ENCODE assay signal across 18 cellular contexts in the genomic region with DNA sequence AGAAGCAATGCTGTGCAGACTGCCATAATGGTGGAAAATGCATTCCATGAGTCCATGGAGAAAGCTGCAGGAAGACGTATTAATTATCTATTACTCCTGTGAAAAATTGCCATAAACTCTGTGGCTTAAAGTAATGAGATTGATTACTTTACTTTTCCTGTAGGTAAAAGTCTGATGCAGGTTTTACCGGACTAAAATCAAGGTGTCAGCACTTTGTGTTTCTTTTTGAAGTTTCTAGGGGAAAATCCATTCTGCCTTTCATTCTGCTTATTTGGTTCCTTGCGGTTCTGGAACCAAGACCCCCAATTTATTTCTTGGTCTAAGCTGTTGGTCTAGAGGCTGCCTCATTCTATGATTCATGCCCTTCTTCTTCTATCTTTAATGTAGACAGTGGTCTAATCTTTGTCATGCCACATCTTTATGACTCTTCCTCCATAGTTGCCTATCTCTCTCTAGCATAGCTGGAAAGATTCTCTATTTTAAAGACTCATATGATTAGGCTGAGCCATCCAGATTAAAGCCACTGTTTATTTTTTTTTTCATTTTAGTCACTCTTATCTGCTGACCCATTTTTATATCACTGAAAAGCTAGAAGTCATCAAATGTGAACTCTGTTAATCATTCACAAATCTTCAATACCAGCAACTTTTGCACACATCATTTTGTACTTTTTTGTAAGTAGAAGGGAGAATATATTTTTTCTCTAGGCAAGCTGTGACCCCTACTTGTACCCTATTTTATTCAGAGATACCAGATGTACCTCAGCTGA.
DNase-seq lines count a peak whose midpoint lies in the region; ATAC-seq and TF ChIP-seq lines count a peak whose summit lies in the region.
"Had no signal": no experiment of that assay in that cellular context is flagged by ENCODE, and none has a peak within 500 bp of the region (broad histone marks: within the 10 kb centered on the region; RNA-seq: fewer than 3 reads in every experiment).

No MANE protein-coding gene starts in this region.

- WGBS in IMR-90 (ENCODE audit: extremely low coverage in 2 of 2, insufficient read length in 1 of 2), 2 experiments = no CpG with 5 or more reads among the region's 3 CpGs
- 56% methylated on average over 3 of the region's 3 CpGs for WGBS in liver

- no peaks in the 10 kb centered on the region for H3K36me3 ChIP-seq in IMR-90 (ENCODE audit: control insufficient read depth, insufficient read depth, low read length)
- no peaks in the 10 kb centered on the region for H3K36me3 ChIP-seq in liver (ENCODE audit: control insufficient read depth in 4 of 4, insufficient read depth in 3 of 4, low read depth in 1 of 4, low read length in 3 of 4)
- H3K36me3 ChIP-seq: BLaER1 treated with 17β-estradiol and CSF1 and Interleukin-3, amounts not matched to agents 10 nM and 100 nM had no signal

- no peak overlapping the region for H2AK5ac ChIP-seq in IMR-90 (ENCODE audit: low read depth, low read length)

- H4K20me1 ChIP-seq in IMR-90 (ENCODE audit: insufficient read depth, low read length) = no peaks in the 10 kb centered on the region
- H4K20me1 ChIP-seq: BLaER1 treated with 17β-estradiol and CSF1 and Interleukin-3, amounts not matched to agents 10 nM and 100 nM had no signal

- peaks cover 11% of the 10 kb centered on the region for H3K9me3 Mint-ChIP-seq in mesothelial cell of epicardium

- H3K4me3 ChIP-seq in IMR-90 (ENCODE audit: insufficient read depth, low read depth, low read length) = no peak overlapping the region
- no peak overlapping the region for H3K4me3 ChIP-seq in liver (ENCODE audit: low read depth in 1 of 3, low read length in 3 of 3)
- H3K4me3 ChIP-seq: A549; BLaER1 treated with 17β-estradiol and CSF1 and Interleukin-3, amounts not matched to agents 10 nM and 100 nM had no signal

- no peak overlapping the region for H3K27ac Mint-ChIP-seq in mesothelial cell of epicardium
- H3K27ac Mint-ChIP-seq: B cell; CD4-positive, alpha-beta T cell; CD8-positive, alpha-beta T cell had no signal

- TF ChIP-seq POLR2A in IMR-90 (IDR thresholded peaks at IDR 0.05; ENCODE audit: low read depth, low read length) = no peak

- intact Hi-C loops in IMR-90 (cut with micrococcal nuclease) = no loop called here

- no TSS peak for BruUV-seq in IMR-90 (replicated peaks; lab: Mats Ljungman, UMichigan)

- no peak overlapping the region for H2AFZ ChIP-seq in IMR-90 (replicated peaks; ENCODE audit: low read length, poor library complexity)

- POLR2A ChIA-PET in IMR-90 (lab: Charles Lee; ENCODE audit: unreplicated experiment) = interaction anchor here (0.5 kb wide), 1 partner anchor 1500 kb away, joined by 3 read pairs; no protein-coding TSS in a partner anchor

- H2BK20ac ChIP-seq in IMR-90 (ENCODE audit: low read depth, low read length) = no peak overlapping the region

- no peak overlapping the region for H3K4ac ChIP-seq in IMR-90 (ENCODE audit: low read depth, low read length)

- no peak overlapping the region for H3K4me3 Mint-ChIP-seq in mesothelial cell of epicardium
- H3K4me3 Mint-ChIP-seq: B cell; CD4-positive, alpha-beta T cell; CD8-positive, alpha-beta T cell had no signal

- H3K4me1 ChIP-seq in IMR-90 (ENCODE audit: control insufficient read depth, insufficient read depth, low read length) (no peaks in the 10 kb centered on the region), liver (ENCODE audit: control insufficient read depth in 4 of 4, insufficient read depth in 4 of 4, low read length in 3 of 4) (peaks cover 0 to 22% (median 18%) of the 10 kb centered on the region in 4 donors)
- H3K4me1 ChIP-seq: A549, Caco-2 had no signal

- H3K9me1 ChIP-seq in IMR-90 (ENCODE audit: insufficient read depth, low read length) = no peaks in the 10 kb centered on the region

- no peak overlapping the region for H4K5ac ChIP-seq in IMR-90 (ENCODE audit: low read depth, low read length)

- H3K27me3 Mint-ChIP-seq in mesothelial cell of epicardium (ENCODE audit: low read depth) = no peaks in the 10 kb centered on the region
- H3K27me3 Mint-ChIP-seq: B cell; CD4-positive, alpha-beta T cell had no signal

- no peak overlapping the region for H3K14ac ChIP-seq in IMR-90 (replicated peaks; ENCODE audit: low read depth, low read length)

- no peaks in the 10 kb centered on the region for H3K36me3 Mint-ChIP-seq in mesothelial cell of epicardium
- H3K36me3 Mint-ChIP-seq: CD8-positive, alpha-beta T cell had no signal

- TF ChIP-seq RAD21 in IMR-90 (IDR thresholded peaks at IDR 0.05; ENCODE audit: low read length) = no peak
- peak in 1 of 2 donors; percentile 17 for TF ChIP-seq RAD21 in liver (IDR thresholded peaks at IDR 0.05)

- no peak overlapping the region for H3K9ac ChIP-seq in IMR-90 (ENCODE audit: low read depth, low read length)
- no peak overlapping the region for H3K9ac ChIP-seq in liver (ENCODE audit: low read depth in 1 of 2, low read length in 2 of 2)
- H3K9ac ChIP-seq: BLaER1 treated with 17β-estradiol and CSF1 and Interleukin-3, amounts not matched to agents 10 nM and 100 nM had no signal

- H2BK5ac ChIP-seq in IMR-90 (ENCODE audit: low read depth, low read length, poor library complexity, severe bottlenecking) = no peak overlapping the region

- DNase-seq in IMR-90 (no peak), left lobe of liver (ENCODE audit: low spot score) (no peak), NCI-H1436 (lab: John Stamatoyannopoulos, UW) (no peak), mesothelial cell of epicardium (ENCODE audit: low spot score in 2 of 2, unreplicated experiment in 2 of 2) (no peak)
- DNase-seq: AML-193; Caco-2; Calu3; CD4-positive, alpha-beta T cell; CD8-positive, alpha-beta T cell; DMS79 treated with DMSO at 0.1 percent for 48 hours; GF-D8 had no signal

- H3K56ac ChIP-seq in IMR-90 (ENCODE audit: extremely low read depth, insufficient read depth, low read length) = no peak overlapping the region

- H2AK9ac ChIP-seq in IMR-90 (replicated peaks; ENCODE audit: low read depth, low read length, poor library complexity) = no peak overlapping the region

- no peak overlapping the region for H4K8ac ChIP-seq in IMR-90 (ENCODE audit: low read depth in 2 of 2, low read length in 2 of 2)

- H2BK15ac ChIP-seq in IMR-90 (ENCODE audit: low read depth, low read length) = no peak overlapping the region

- no peak for ATAC-seq in IMR-90 (ENCODE audit: low read depth)
- peak; percentile 75 for ATAC-seq in left lobe of liver
- ATAC-seq in HG03175 (IDR thresholded peaks at IDR 0.05; ENCODE audit: unreplicated experiment) = no peak
- ATAC-seq: A549; CD8-positive, alpha-beta T cell had no signal

- H3K79me1 ChIP-seq in IMR-90 (ENCODE audit: low read depth in 1 of 2, low read length in 2 of 2) = no peaks in the 10 kb centered on the region

- no peaks in the 10 kb centered on the region for H3K4me1 Mint-ChIP-seq in mesothelial cell of epicardium
- H3K4me1 Mint-ChIP-seq: B cell had no signal

- in situ Hi-C loops in IMR-90 (cut with MboI; ENCODE audit: low sequenced_read_pairs) = no loop called here

- H3K27ac ChIP-seq in IMR-90 (ENCODE audit: insufficient read depth, low read length) (no peak overlapping the region), liver (ENCODE audit: low read depth in 1 of 2, low read length in 2 of 2) (no peak overlapping the region)
- H3K27ac ChIP-seq: 22Rv1; A549; BLaER1 treated with 17β-estradiol and CSF1 and Interleukin-3, amounts not matched to agents 10 nM and 100 nM; C4-2B had no signal

- H2BK120ac ChIP-seq in IMR-90 (ENCODE audit: low read depth, low read length) = no peak overlapping the region

- dilution Hi-C loops in IMR-90 (cut with HindIII; ENCODE audit: low sequenced_read_pairs, unreplicated experiment) = no loop called here

- no peak overlapping the region for H3K4me2 ChIP-seq in IMR-90 (ENCODE audit: low read depth, low read length)
- H3K4me2 ChIP-seq: A549; BLaER1 treated with 17β-estradiol and CSF1 and Interleukin-3, amounts not matched to agents 10 nM and 100 nM had no signal

- H3K18ac ChIP-seq in IMR-90 (ENCODE audit: low read depth, low read length) = no peak overlapping the region

- no peak overlapping the region for H4K91ac ChIP-seq in IMR-90 (ENCODE audit: insufficient read depth, low read depth, low read length)

- H3K27me3 ChIP-seq in IMR-90 (ENCODE audit: control insufficient read depth, insufficient read depth, low read length) (no peaks in the 10 kb centered on the region), liver (ENCODE audit: control insufficient read depth in 4 of 4, insufficient read depth in 4 of 4, low read length in 3 of 4) (no peaks in the 10 kb centered on the region)
- H3K27me3 ChIP-seq: BLaER1 treated with 17β-estradiol and CSF1 and Interleukin-3, amounts not matched to agents 10 nM and 100 nM had no signal

- CTCF ChIA-PET in IMR-90 (lab: Yijun Ruan, JAX) = no interaction called here

- H3K9me3 ChIP-seq in IMR-90 (ENCODE audit: control insufficient read depth, insufficient read depth, low read length) (no peaks in the 10 kb centered on the region), liver (ENCODE audit: control insufficient read depth in 4 of 4, low read length in 3 of 4) (no peaks in the 10 kb centered on the region)
- H3K9me3 ChIP-seq: A549; BLaER1 treated with 17β-estradiol and CSF1 and Interleukin-3, amounts not matched to agents 10 nM and 100 nM; Caco-2 had no signal

- H3K23ac ChIP-seq in IMR-90 (ENCODE audit: low read depth, low read length) = no peak overlapping the region

- no peak for TF ChIP-seq CTCF in IMR-90 (conservative IDR thresholded peaks at IDR 0.05; ENCODE audit: low read depth, low read length)
- no peak for TF ChIP-seq CTCF in liver (IDR thresholded peaks at IDR 0.05; ENCODE audit: low read depth, low read length, missing input control)
- no peak for TF ChIP-seq CTCF in mesothelial cell of epicardium (IDR thresholded peaks at IDR 0.05; ENCODE audit: unreplicated experiment)

TF ChIP-seq in IMR-90, 13 proteins besides CTCF, POLR2A, EP300 and RAD21:
- peak; percentile 60 for TF ChIP-seq MAFK (IDR thresholded peaks at IDR 0.05; ENCODE audit: low read depth, low read length)
- TF ChIP-seq RCOR1 (IDR thresholded peaks at IDR 0.05; ENCODE audit: insufficient replicate concordance, low read length) = no peak
- TF ChIP-seq MXI1 (IDR thresholded peaks at IDR 0.05; ENCODE audit: borderline replicate concordance, low read depth, low read length) = no peak
TF ChIP-seq in IMR-90: peak in this region for 1.

TF ChIP-seq in liver, 16 proteins besides CTCF, POLR2A, EP300 and RAD21 (continues in another document):
- TF ChIP-seq, protein P1, sequence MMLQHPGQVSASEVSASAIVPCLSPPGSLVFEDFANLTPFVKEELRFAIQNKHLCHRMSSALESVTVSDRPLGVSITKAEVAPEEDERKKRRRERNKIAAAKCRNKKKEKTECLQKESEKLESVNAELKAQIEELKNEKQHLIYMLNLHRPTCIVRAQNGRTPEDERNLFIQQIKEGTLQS (IDR thresholded peaks at IDR 0.05) = no peak
- peak in 1 of 2 donors; percentile 26 for TF ChIP-seq RXRA (IDR thresholded peaks at IDR 0.05)
- TF ChIP-seq HNF4A (conservative IDR thresholded peaks at IDR 0.05) = peak; percentile 19 to 26
- TF ChIP-seq EGR1 (IDR thresholded peaks at IDR 0.05; ENCODE audit: low read depth in 2 of 2) = no peak
- TF ChIP-seq GABPA (IDR thresholded peaks at IDR 0.05 in 1 of 2, conservative IDR thresholded peaks at IDR 0.05 in 1 of 2) = no peak
- no peak for TF ChIP-seq FOXA1 (IDR thresholded peaks at IDR 0.05)
- TF ChIP-seq SP1 (IDR thresholded peaks at IDR 0.05) = peak; percentile 38
